8 cellular contexts compared by ENCODE assay signal in the genomic region with DNA sequence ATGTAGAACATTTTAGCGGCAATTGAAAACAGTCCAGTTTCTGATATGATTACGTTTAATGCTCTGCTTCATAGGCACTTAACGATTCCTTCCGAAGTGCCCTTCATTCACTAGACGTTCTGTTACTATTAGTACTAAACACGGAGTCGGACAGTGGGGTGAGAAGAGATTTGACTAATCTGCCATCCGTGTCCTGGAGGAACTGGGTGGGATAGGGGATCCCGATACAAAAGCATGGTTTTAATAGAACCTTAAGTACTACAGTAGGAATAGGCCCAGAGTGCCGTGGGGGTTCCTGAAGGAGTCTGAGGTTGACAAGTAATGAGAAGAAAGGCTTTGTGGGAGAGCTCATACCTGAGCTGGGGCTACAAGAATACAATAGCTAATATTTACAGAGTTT. TPM values are rescaled to one million over a fixed set of nuclear protein-coding genes. Genes with fewer than 3 reads are reported as not detected.
DNase-seq lines count a peak whose midpoint lies in the region; ATAC-seq and TF ChIP-seq lines count a peak whose summit lies in the region.

No MANE protein-coding gene starts in this region.

- ATAC-seq in GM18858 (IDR thresholded peaks at IDR 0.05; ENCODE audit: unreplicated experiment): no peak
- ATAC-seq in left lobe of liver: no peak
- no peak for ATAC-seq in HG03159 (IDR thresholded peaks at IDR 0.05; ENCODE audit: unreplicated experiment)

- H3K9me3 ChIP-seq in fibroblast of lung (ENCODE audit: control insufficient read depth, insufficient read depth, low read depth, low read length): no peaks in the 10 kb centered on the region

- H2AFZ ChIP-seq in fibroblast of lung (ENCODE audit: low read length): peak overlapping the region; percentile 96

- peaks cover 3% of the 10 kb centered on the region for H3K4me1 ChIP-seq in fibroblast of lung (ENCODE audit: control insufficient read depth, extremely low read depth, insufficient read depth, low read length)

- H3K4me2 ChIP-seq in fibroblast of lung (ENCODE audit: extremely low read depth, insufficient read depth, low read length): peak overlapping the region; percentile 92

- H3K4me3 ChIP-seq in GM06990 (replicated peaks; ENCODE audit: low read depth, low read length): peak overlapping the region; percentile 97
- H3K4me3 ChIP-seq in fibroblast of lung (replicated peaks in 1 of 4; ENCODE audit: control extremely low read depth in 1 of 4, insufficient read depth in 1 of 4, low read depth in 3 of 4, low read length in 4 of 4): peak overlapping the region; percentile 67 to 97 (median 94)
- H3K4me3 ChIP-seq in retinal pigment epithelial cell (ENCODE audit: low read length): peak overlapping the region; percentile 98

- no peak for DNase-seq in GM06990 (ENCODE audit: extremely low read depth, insufficient read length)
- DNase-seq in RKO (ENCODE audit: low spot score): peak; percentile 9
- no peak for DNase-seq in fibroblast of lung (ENCODE audit: low read depth in 2 of 2)
- DNase-seq in retinal pigment epithelial cell (ENCODE audit: low read depth): no peak
- no peak for DNase-seq in left lobe of liver (ENCODE audit: low spot score)
- no peak for DNase-seq in NCI-H2081 treated with DMSO at 0.1 percent for 48 hours (lab: John Stamatoyannopoulos, UW)

- no peaks in the 10 kb centered on the region for H3K27me3 ChIP-seq in GM06990 (replicated peaks; ENCODE audit: control insufficient read depth, insufficient read depth, low read length)
- H3K27me3 ChIP-seq in fibroblast of lung (ENCODE audit: control insufficient read depth, insufficient read depth, low read length): no peaks in the 10 kb centered on the region

- H4K20me1 ChIP-seq in fibroblast of lung (ENCODE audit: control insufficient read depth, extremely low read depth, insufficient read depth, low read length): no peaks in the 10 kb centered on the region

- peaks cover 15% of the 10 kb centered on the region for H3K79me2 ChIP-seq in fibroblast of lung (ENCODE audit: control insufficient read depth, insufficient read depth, low read length)

- TF ChIP-seq CTCF in GM06990 (IDR thresholded peaks at IDR 0.05; ENCODE audit: insufficient read depth, low read length, poor library complexity, severe bottlenecking) (no peak), fibroblast of lung (conservative IDR thresholded peaks at IDR 0.05 in 1 of 2, IDR thresholded peaks at IDR 0.05 in 1 of 2; ENCODE audit: low read depth in 1 of 2, low read length in 2 of 2) (no peak), retinal pigment epithelial cell (conservative IDR thresholded peaks at IDR 0.05; ENCODE audit: low read depth, low read length) (no peak)

- H3K27ac ChIP-seq in fibroblast of lung (ENCODE audit: insufficient read depth, low read length): peak overlapping the region; percentile 84

- H3K9ac ChIP-seq in fibroblast of lung (ENCODE audit: insufficient read depth, low read length): peak overlapping the region; percentile 63

- H3K36me3 ChIP-seq in GM06990 (ENCODE audit: control insufficient read depth, insufficient read depth, low read length) (no peaks in the 10 kb centered on the region; the same call in 1 of the 2 replicates), fibroblast of lung (ENCODE audit: control insufficient read depth, insufficient read depth, low read length) (no peaks in the 10 kb centered on the region)

RNA-seq across cellular contexts. Expression of a gene that starts 0.6 kb away (rescaled TPM):
- total RNA-seq in fibroblast of lung (14.4 and 19.3 TPM in 2 replicates), left lobe of liver (4.6 TPM)
- polyA plus RNA-seq in fibroblast of lung: 32.6 and 35.1 TPM in 2 replicates
- 34.0 and 45.0 TPM in 2 replicates for polyA plus RNA-seq in fibroblast of lung (2012)
- not detected in 2 replicates for polyA minus RNA-seq in fibroblast of lung (ENCODE audit: low replicate concordance)

RNA-seq across cellular contexts. Expression of a gene that starts 0.7 kb away (rescaled TPM):
- total RNA-seq in fibroblast of lung: 20.5 and 23.5 TPM in 2 replicates
- 17.6 and 18.5 TPM in 2 replicates for polyA plus RNA-seq in fibroblast of lung
- polyA plus RNA-seq in fibroblast of lung (2012): 12.9 TPM in 2 replicates
- polyA minus RNA-seq in fibroblast of lung (ENCODE audit: low replicate concordance): 13.9 and 17.2 TPM in 2 replicates
- total RNA-seq in left lobe of liver: 4.2 TPM

RNA-seq across cellular contexts. Expression of a gene that starts 13.3 kb away (rescaled TPM):
- total RNA-seq in fibroblast of lung (0.50 and 1.0 TPM in 2 replicates), left lobe of liver (0.10 TPM)
- 0.10 and 0.52 TPM in 2 replicates for polyA plus RNA-seq in fibroblast of lung
- 0.33 and 0.63 TPM in 2 replicates for polyA plus RNA-seq in fibroblast of lung (2012)
- polyA minus RNA-seq in fibroblast of lung (ENCODE audit: low replicate concordance): not detected in 2 replicates
